In genomic region chr16:31074814-31075183, GRCh38 we compare ENCODE assay signal across 8 cellular contexts. TPM values are rescaled to one million over a fixed set of nuclear protein-coding genes. Genes with fewer than 3 reads are reported as not detected.
DNase-seq lines count a peak whose midpoint lies in the region; ATAC-seq and TF ChIP-seq lines count a peak whose summit lies in the region.

No MANE protein-coding gene starts in this region.

- POLR2A ChIA-PET in RWPE1 (lab: Yijun Ruan, JAX; ENCODE audit: low non-redundant PET) = interaction anchor here (0.9 kb wide), 1 partner anchor 9 kb away, joined by 3 read pairs; no protein-coding TSS in a partner anchor

- TF ChIP-seq CTCF in DND-41 (IDR thresholded peaks at IDR 0.05; ENCODE audit: borderline replicate concordance, extremely low read depth, low read length, poor library complexity, severe bottlenecking) (peak; percentile 25), RWPE1 (conservative IDR thresholded peaks at IDR 0.05; ENCODE audit: low read depth) (no peak), parathyroid adenoma (IDR thresholded peaks at IDR 0.05) (no peak)

- H3K27me3 ChIP-seq in DND-41 (ENCODE audit: insufficient read depth, low read length, poor library complexity) (no peaks in the 10 kb centered on the region), esophagus (ENCODE audit: control insufficient read depth in 1 of 2, insufficient read depth in 2 of 2, low read length in 2 of 2) (no peaks in the 10 kb centered on the region), parathyroid adenoma (ENCODE audit: control insufficient read depth, insufficient read depth, low read length) (no peaks in the 10 kb centered on the region)

- H2AFZ ChIP-seq in DND-41 (ENCODE audit: low read depth, low read length) = peak overlapping the region; percentile 73
- H2AFZ ChIP-seq in parathyroid adenoma = peak overlapping the region; percentile 89

- H3K4me1 ChIP-seq in DND-41 (ENCODE audit: insufficient read depth, low read length) (peaks cover 25% of the 10 kb centered on the region), esophagus (ENCODE audit: control insufficient read depth in 2 of 2, insufficient read depth in 2 of 2, low read length in 1 of 2) (peaks cover 0 to 5% of the 10 kb centered on the region in 2 donors), parathyroid adenoma (peaks cover 2% of the 10 kb centered on the region)

- CTCF ChIA-PET in RWPE1 (lab: Yijun Ruan, JAX) = interaction anchor here (2.0 kb wide), 1 partner anchor 89 kb away, joined by 10 read pairs; the partner anchor contains the start of gene HSD3B7

- peaks cover 44% of the 10 kb centered on the region for H3K36me3 ChIP-seq in DND-41 (ENCODE audit: insufficient read depth, low read length)
- peaks cover 15 to 29% of the 10 kb centered on the region in 2 donors for H3K36me3 ChIP-seq in esophagus (ENCODE audit: control insufficient read depth in 2 of 2, insufficient read depth in 2 of 2, low read length in 1 of 2)
- H3K36me3 ChIP-seq in parathyroid adenoma (ENCODE audit: control insufficient read depth, insufficient read depth, low read length) = no peaks in the 10 kb centered on the region

- H3K27ac ChIP-seq in DND-41 (ENCODE audit: low read length) = peak overlapping the region; percentile 87
- peak overlapping the region; percentile 93 for H3K27ac ChIP-seq in RWPE1
- peak overlapping the region; percentile 94 to 95 for H3K27ac ChIP-seq in esophagus (ENCODE audit: low read depth in 2 of 2, low read length in 1 of 2)
- H3K27ac ChIP-seq in parathyroid adenoma = peak overlapping the region; percentile 86

- peak overlapping the region; percentile 70 for H3K9ac ChIP-seq in DND-41 (ENCODE audit: low read depth, low read length)
- no peak overlapping the region for H3K9ac ChIP-seq in parathyroid adenoma

- no peaks in the 10 kb centered on the region for H3K9me3 ChIP-seq in DND-41 (ENCODE audit: insufficient read depth, low read length, severe bottlenecking)
- no peaks in the 10 kb centered on the region for H3K9me3 ChIP-seq in esophagus (ENCODE audit: control insufficient read depth in 2 of 2, insufficient read depth in 1 of 2, low read depth in 1 of 2, low read length in 1 of 2)
- no peaks in the 10 kb centered on the region for H3K9me3 ChIP-seq in parathyroid adenoma (ENCODE audit: control insufficient read depth, low read length)

- H3K4me3 ChIP-seq in DND-41 (ENCODE audit: low read depth in 1 of 2, low read length in 2 of 2) (peak overlapping the region; percentile 37 to 90), esophagus (ENCODE audit: low read depth in 1 of 2, low read length in 2 of 2) (peak overlapping the region; percentile 88 to 96), parathyroid adenoma (ENCODE audit: low read depth, low read length) (peak overlapping the region; percentile 90)

- peak overlapping the region; percentile 81 for H3K4me2 ChIP-seq in DND-41 (ENCODE audit: insufficient read depth, low read length)
- H3K4me2 ChIP-seq in parathyroid adenoma (ENCODE audit: low read length) = peak overlapping the region; percentile 90

- peaks cover 44% of the 10 kb centered on the region for H4K20me1 ChIP-seq in DND-41 (ENCODE audit: insufficient read depth, low read length)

- H3K79me2 ChIP-seq in DND-41 (ENCODE audit: insufficient read depth, low read length) = peaks cover 91% of the 10 kb centered on the region
- peaks cover 10% of the 10 kb centered on the region for H3K79me2 ChIP-seq in parathyroid adenoma

- 1% methylated on average over 7 of the region's 7 CpGs for whole genome bisulfite sequencing in esophagus, 2 donors

- no peak for ATAC-seq in DND-41 (ENCODE audit: insufficient read depth, low read depth)
- ATAC-seq in HG02970 (IDR thresholded peaks at IDR 0.05; ENCODE audit: low FRiP score, unreplicated experiment) = no peak
- no peak for ATAC-seq in GM19328 (IDR thresholded peaks at IDR 0.05; ENCODE audit: unreplicated experiment)

- DNase-seq in DND-41 (no peak), RWPE1 (ENCODE audit: low spot score) (no peak), SKM-1 (lab: John Stamatoyannopoulos, UW; ENCODE audit: unreplicated experiment) (no peak)
- no peak for DNase-seq in stimulated activated naive CD4-positive, alpha-beta T cell (lab: John Stamatoyannopoulos, UW)

RNA-seq across cellular contexts. Expression of gene ZNF646, which starts 0.6 kb away (rescaled TPM):
- 1 to 10 TPM; 3.4 to 8.1 TPM for polyA plus RNA-seq in esophagus

RNA-seq across cellular contexts. Expression of gene ZNF668, which starts 0.8 kb away (rescaled TPM):
- 1 to 10 TPM; 5.8 to 6.6 TPM for polyA plus RNA-seq in esophagus

RNA-seq across cellular contexts. Expression of gene PRSS53, which starts 13.9 kb away (rescaled TPM):
- 1 to 10 TPM in 1 of 2 donors, under 1 TPM in 1; 1.00 to 2.9 TPM for polyA plus RNA-seq in esophagus

RNA-seq across cellular contexts. Expression of gene VKORC1, which starts 19.8 kb away (rescaled TPM):
- 10 to 100 TPM; 18.5 to 39.2 TPM for polyA plus RNA-seq in esophagus

RNA-seq across cellular contexts. Expression of gene BCKDK, which starts 33.4 kb away (rescaled TPM):
- 10 to 100 TPM; 13.0 to 23.1 TPM for polyA plus RNA-seq in esophagus
